In the genomic region with DNA sequence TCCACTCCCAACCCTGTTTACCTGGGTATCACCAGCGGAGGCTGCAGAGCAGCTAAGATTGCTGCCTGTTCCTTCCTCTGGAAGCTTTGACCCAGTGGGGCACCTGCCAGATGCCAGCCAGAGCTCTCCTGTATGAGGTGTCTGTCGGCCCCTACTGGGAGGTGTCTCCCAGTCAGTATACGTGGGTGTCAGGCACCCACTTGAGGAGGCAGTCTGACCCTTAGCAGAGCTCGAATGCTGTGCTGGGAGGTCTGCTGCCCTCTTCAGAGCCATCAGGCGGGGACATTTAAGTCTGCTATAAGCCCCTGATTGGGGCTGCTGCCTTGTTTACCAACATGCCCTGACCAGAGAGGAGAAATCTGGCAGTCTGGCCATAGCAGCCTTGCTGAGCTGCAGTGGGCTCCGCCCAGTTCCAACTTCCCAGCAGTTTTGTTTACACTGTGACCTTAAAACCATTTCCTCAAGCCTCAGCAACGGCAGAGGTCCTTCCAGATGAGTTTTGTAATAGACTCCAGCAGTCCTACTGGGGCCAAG, we compare ENCODE assay signal across 10 cellular contexts. TPM values are rescaled to one million over a fixed set of nuclear protein-coding genes. Genes with fewer than 3 reads are reported as not detected.
DNase-seq lines count a peak whose midpoint lies in the region; ATAC-seq, FAIRE-seq and TF ChIP-seq lines count a peak whose summit lies in the region.
"Not testable (repeated sequence)": the region's sequence is repeated elsewhere in the genome, so short reads cannot be mapped to it uniquely, and the experiment has no call there.
"Had no signal": no experiment of that assay in that cellular context is flagged by ENCODE, and none has a peak within 500 bp of the region (broad histone marks: within the 10 kb centered on the region; RNA-seq: fewer than 3 reads in every experiment).

No MANE protein-coding gene starts in this region.

- ATAC-seq in K562, result peak; percentile 44; the same call in 2 of the 3 replicates

- DNase-seq in KBM-7 (peak; percentile 26), K562 (ENCODE audit: extremely low read depth in 1 of 4, low spot score in 3 of 4) (peak in 2 of 4 experiments; percentile 5 to 20), fibroblast of peridontal ligament (ENCODE audit: extremely low read depth) (peak; percentile 96), kidney (peak; percentile 86), thyroid gland (peak; percentile 63 to 68)
- DNase-seq in RWPE1 (ENCODE audit: low spot score); osteocyte (ENCODE audit: extremely low spot score, unreplicated experiment): not testable (repeated sequence)

- H2AFZ ChIP-seq in K562 (ENCODE audit: low read depth, low read length), result not testable (repeated sequence)

- H3K9me3 Mint-ChIP-seq in osteocyte (ENCODE audit: unreplicated experiment), result not testable (repeated sequence)

- H3K9me1 ChIP-seq in K562 (ENCODE audit: control insufficient read depth, insufficient read depth, low read length), result not testable (repeated sequence)

- H3K4me1 Mint-ChIP-seq in osteocyte (ENCODE audit: unreplicated experiment), result peaks cover 51% of the 10 kb centered on the region

- not testable (repeated sequence) for H3K4me3 ChIP-seq in K562; kidney (ENCODE audit: low read length in 2 of 2); thyroid gland (replicated peaks in 1 of 3)

- not testable (repeated sequence) for TF ChIP-seq POLR2A in K562 (conservative IDR thresholded peaks at IDR 0.05); thyroid gland (IDR thresholded peaks at IDR 0.05)

- H3K9me3 ChIP-seq in K562 (replicated peaks; ENCODE audit: control insufficient read depth, insufficient read depth, low read depth, low read length); kidney (ENCODE audit: control insufficient read depth in 1 of 2, low read length in 2 of 2); thyroid gland: not testable (repeated sequence)

- not testable (repeated sequence) for H3K79me2 ChIP-seq in K562 (ENCODE audit: control insufficient read depth, insufficient read depth, low read length)

- WGBS in K562 (ENCODE audit: insufficient coverage, low coverage, missing lambda C conversion rate), result 5% methylated on average over 7 of the region's 7 CpGs
- WGBS in thyroid gland, 2 donors, result 40 to 49% methylated on average over 6 of the region's 7 CpGs

- not testable (repeated sequence) for TF ChIP-seq EP300 in K562 (IDR thresholded peaks at IDR 0.05; ENCODE audit: low read length)

- H3K27me3 Mint-ChIP-seq in osteocyte (ENCODE audit: unreplicated experiment), result not testable (repeated sequence)

- peaks cover 33 to 59% of the 10 kb centered on the region in 2 experiments for H3K27me3 ChIP-seq in K562 (ENCODE audit: control insufficient read depth in 2 of 2, insufficient read depth in 2 of 2, low read length in 2 of 2)
- not testable (repeated sequence) for H3K27me3 ChIP-seq in thyroid gland

- H3K36me3 Mint-ChIP-seq in osteocyte (ENCODE audit: unreplicated experiment), result not testable (repeated sequence)

- TF ChIP-seq RAD21 in K562 (CRISPR knock-in tag; conservative IDR thresholded peaks at IDR 0.05 in 1 of 2, IDR thresholded peaks at IDR 0.05 in 1 of 2), result 0 out of 4 replicates have a peak, but pooled peaks of 1 of the 2 experiments have one; percentile 5

- H3K9ac ChIP-seq in K562 (ENCODE audit: insufficient read depth in 1 of 2, low read depth in 2 of 2, low read length in 2 of 2); kidney (ENCODE audit: low read length in 2 of 2): not testable (repeated sequence)

- in situ Hi-C loops in KBM-7 (cut with MboI; ENCODE audit: low pct_unique_long_range_greater_than_20kb, low sequenced_read_pairs); K562 (cut with MboI): not testable (repeated sequence)

- not testable (repeated sequence) for H3K4me2 ChIP-seq in K562 (ENCODE audit: insufficient read depth, low read length)

- H4K20me1 ChIP-seq in K562 (replicated peaks; ENCODE audit: control insufficient read depth, insufficient read depth, low read length), result not testable (repeated sequence)

- not testable (repeated sequence) for FAIRE-seq in K562 (lab: Jason Lieb, UNC); kidney (lab: Jason Lieb, UNC)

- not testable (repeated sequence) for BruUV-seq in K562 (replicated peaks; lab: Mats Ljungman, UMichigan)

- POLR2A ChIA-PET in RWPE1 (lab: Yijun Ruan, JAX; ENCODE audit: low non-redundant PET), result not testable (repeated sequence)
- POLR2A ChIA-PET in K562 (lab: Yijun Ruan, JAX), result interaction anchor here (1.4 kb wide), 1 partner anchor 9 kb away, joined by 13 read pairs; no protein-coding TSS in a partner anchor

- H3K36me3 ChIP-seq in K562 (ENCODE audit: control insufficient read depth, insufficient read depth, low read length); kidney (ENCODE audit: control insufficient read depth in 1 of 2, insufficient read depth in 2 of 2, low read length in 2 of 2); thyroid gland: not testable (repeated sequence)

- H3K4me3 Mint-ChIP-seq in osteocyte (ENCODE audit: unreplicated experiment), result not testable (repeated sequence)

- CTCF ChIA-PET in RWPE1 (lab: Yijun Ruan, JAX); K562 (lab: Yijun Ruan, JAX; ENCODE audit: low intra/inter-chr PET ratio): not testable (repeated sequence)

- H3K27ac Mint-ChIP-seq in osteocyte (ENCODE audit: unreplicated experiment), result peak overlapping the region; percentile 92

- not testable (repeated sequence) for H3K4me1 ChIP-seq in K562 (replicated peaks in 1 of 2; ENCODE audit: control insufficient read depth in 2 of 2, insufficient read depth in 2 of 2, low read length in 2 of 2)
- peaks cover 0 to 12% of the 10 kb centered on the region in 2 donors for H3K4me1 ChIP-seq in kidney (ENCODE audit: control insufficient read depth in 1 of 2, insufficient read depth in 1 of 2, low read depth in 1 of 2, low read length in 2 of 2)
- H3K4me1 ChIP-seq in thyroid gland, result peaks cover 9 to 36% of the 10 kb centered on the region in 2 donors

- H3K27ac ChIP-seq in C4-2B (peak overlapping the region; percentile 19), RWPE1 (peak overlapping the region; percentile 100), kidney (ENCODE audit: low read depth in 2 of 2, low read length in 2 of 2) (peak overlapping the region; percentile 36 to 75), thyroid gland (peak overlapping the region; percentile 27 to 65 (median 33))
- H3K27ac ChIP-seq in K562 (ENCODE audit: extremely low read depth, low read depth, low read length), result not testable (repeated sequence)

- 0 out of 2 replicates have a peak, but pooled peaks have one; percentile 4 for TF ChIP-seq CTCF in C4-2B (conservative IDR thresholded peaks at IDR 0.05)
- TF ChIP-seq CTCF in RWPE1 (conservative IDR thresholded peaks at IDR 0.05; ENCODE audit: low read depth); kidney (IDR thresholded peaks at IDR 0.05; ENCODE audit: borderline replicate concordance, extremely low read depth, insufficient read depth); osteocyte (IDR thresholded peaks at IDR 0.05); thyroid gland (IDR thresholded peaks at IDR 0.05): not testable (repeated sequence)
- TF ChIP-seq CTCF in K562 (IDR thresholded peaks at IDR 0.05 in 2 of 3, conservative IDR thresholded peaks at IDR 0.05 in 1 of 3; ENCODE audit: insufficient read depth in 2 of 3, low read depth in 1 of 3, low read length in 3 of 3), result 0 out of 6 replicates have a peak, but pooled peaks of 1 of the 3 experiments have one; percentile 9

- intact Hi-C loops in K562 (cut with micrococcal nuclease); kidney (cut with DNase I); thyroid gland (cut with DNase I): not testable (repeated sequence)

RNA-seq across cellular contexts. Expression of gene RAET1E, which starts 2.8 kb away (rescaled TPM):
- not detected in 2 replicates for total RNA-seq in K562 (2011; cell fraction: chromatin; rRNA removed; ENCODE audit: low replicate concordance)
- total RNA-seq in K562 (2011; cell fraction: nucleolus; rRNA removed), result not detected in 2 replicates
- not detected in 2 replicates for total RNA-seq in K562 (2011; cell fraction: nucleoplasm; rRNA removed)
- total RNA-seq in K562 (2014; rRNA removed) (not detected in 2 replicates), K562 (2014; rRNA removed; fragmentation: Illumina TruSeq; extraction: Trizol) (not detected in 2 replicates), K562 (2015; rRNA removed; fragmentation: Illumina TruSeq; extraction: Trizol) (not detected in 2 replicates), K562 (2021) (not detected in 2 replicates), kidney (1.0 TPM), osteocyte (not detected in 2 replicates), thyroid gland (1 to 10 TPM in 1 of 4 donors, not detected in 3; 1.7 TPM)
- polyA plus RNA-seq in K562 (2011; rRNA removed) (not detected in 2 replicates), K562 (2014; fragmentation: Illumina TruSeq; extraction: Trizol) (not detected in 2 replicates), K562 (2014; fragmentation: Nextera tagmentation; extraction: Ambion mirVana) (not detected), K562 (2014; rRNA removed) (not detected in 2 replicates), kidney (ENCODE audit: insufficient read depth, low read depth, low replicate concordance) (3.1 TPM)
- polyA plus RNA-seq in K562 (2011; cell fraction: cytosol; rRNA removed), result 0.01 and 0.18 TPM in 2 replicates
- polyA plus RNA-seq in K562 (2011; cell fraction: nucleus; rRNA removed), result 0.24 TPM in 1 of 2 replicates, not detected in the other
- not detected in 2 replicates for polyA plus RNA-seq in K562 (2012)
- polyA minus RNA-seq in K562 (2011; rRNA and poly(A)+ RNA removed), result not detected in 2 replicates
- polyA minus RNA-seq in K562 (2011; cell fraction: cytosol; rRNA and poly(A)+ RNA removed), result not detected in 2 replicates
- polyA minus RNA-seq in K562 (2011; cell fraction: nucleus; rRNA and poly(A)+ RNA removed), result 0.11 and 0.13 TPM in 2 replicates
- total RNA-seq: activated CD4-positive, alpha-beta T cell treated with anti-CD3 and anti-CD28 coated beads, Interleukin-2, amount 10 ng/mL, durations not matched to agents 24 days and 14 days; CD4-positive, alpha-beta memory T cell had no signal
- polyA plus RNA-seq: CD4-positive, alpha-beta memory T cell had no signal

RNA-seq across cellular contexts. Expression of gene RAET1G, which starts 27.8 kb away (rescaled TPM):
- not detected in 2 replicates for total RNA-seq in K562 (2011; cell fraction: chromatin; rRNA removed; ENCODE audit: low replicate concordance)
- not detected in 2 replicates for total RNA-seq in K562 (2011; cell fraction: nucleolus; rRNA removed)
- 0.61 TPM in 1 of 2 replicates, not detected in the other for total RNA-seq in K562 (2011; cell fraction: nucleoplasm; rRNA removed)
- not detected in 2 replicates for total RNA-seq in K562 (2014; rRNA removed)
- total RNA-seq in K562 (2014; rRNA removed; fragmentation: Illumina TruSeq; extraction: Trizol), result not detected in 2 replicates
- not detected in 2 replicates for total RNA-seq in K562 (2015; rRNA removed; fragmentation: Illumina TruSeq; extraction: Trizol)
- total RNA-seq in K562 (2021), result not detected in 2 replicates
- polyA plus RNA-seq in K562 (2011; rRNA removed), result 0.11 TPM in 1 of 2 replicates, not detected in the other
- polyA plus RNA-seq in K562 (2011; cell fraction: cytosol; rRNA removed), result 0.13 TPM in 1 of 2 replicates, not detected in the other
- polyA plus RNA-seq in K562 (2011; cell fraction: nucleus; rRNA removed), result 0.16 TPM in 1 of 2 replicates, not detected in the other
- 0.07 TPM in 1 of 2 replicates, not detected in the other for polyA plus RNA-seq in K562 (2012)
- not detected in 2 replicates for polyA plus RNA-seq in K562 (2014; fragmentation: Illumina TruSeq; extraction: Trizol)
- polyA plus RNA-seq in K562 (2014; fragmentation: Nextera tagmentation; extraction: Ambion mirVana), result not detected
- not detected in 2 replicates for polyA plus RNA-seq in K562 (2014; rRNA removed)
- polyA minus RNA-seq in K562 (2011; rRNA and poly(A)+ RNA removed), result not detected in 2 replicates
- polyA minus RNA-seq in K562 (2011; cell fraction: cytosol; rRNA and poly(A)+ RNA removed), result not detected in 2 replicates
- not detected in 2 replicates for polyA minus RNA-seq in K562 (2011; cell fraction: nucleus; rRNA and poly(A)+ RNA removed)
- total RNA-seq in kidney, result 0.41 TPM
- 1.3 TPM for polyA plus RNA-seq in kidney (ENCODE audit: insufficient read depth, low read depth, low replicate concordance)
- total RNA-seq in osteocyte, result 0.55 and 0.73 TPM in 2 replicates
- total RNA-seq in thyroid gland, result 1 to 10 TPM in 2 of 4 donors, under 1 TPM in 1, not detected in 1; 0.59 to 2.0 (median 1.6) TPM
- total RNA-seq: activated CD4-positive, alpha-beta T cell treated with anti-CD3 and anti-CD28 coated beads, Interleukin-2, amount 10 ng/mL, durations not matched to agents 24 days and 14 days; CD4-positive, alpha-beta memory T cell had no signal
- polyA plus RNA-seq: CD4-positive, alpha-beta memory T cell had no signal

RNA-seq across cellular contexts. Expression of gene LRP11, which starts 31.0 kb away (rescaled TPM):
- total RNA-seq in K562 (2011; cell fraction: chromatin; rRNA removed; ENCODE audit: low replicate concordance), result 3.8 and 4.9 TPM in 2 replicates
- 3.8 TPM in 2 replicates for total RNA-seq in K562 (2011; cell fraction: nucleolus; rRNA removed)
- total RNA-seq in K562 (2011; cell fraction: nucleoplasm; rRNA removed), result 3.6 and 5.7 TPM in 2 replicates
- total RNA-seq in K562 (2014; rRNA removed), result 2.2 and 4.6 TPM in 2 replicates
- 2.7 and 3.5 TPM in 2 replicates for total RNA-seq in K562 (2014; rRNA removed; fragmentation: Illumina TruSeq; extraction: Trizol)
- 2.4 and 2.6 TPM in 2 replicates for total RNA-seq in K562 (2015; rRNA removed; fragmentation: Illumina TruSeq; extraction: Trizol)
- total RNA-seq in K562 (2021), result 2.9 and 3.6 TPM in 2 replicates
- polyA plus RNA-seq in K562 (2011; rRNA removed), result 2.6 and 8.2 TPM in 2 replicates
- 3.2 and 7.3 TPM in 2 replicates for polyA plus RNA-seq in K562 (2011; cell fraction: cytosol; rRNA removed)
- polyA plus RNA-seq in K562 (2011; cell fraction: nucleus; rRNA removed), result 1.8 and 5.8 TPM in 2 replicates
- polyA plus RNA-seq in K562 (2012), result 2.6 and 2.7 TPM in 2 replicates
- 1.8 and 3.4 TPM in 2 replicates for polyA plus RNA-seq in K562 (2014; fragmentation: Illumina TruSeq; extraction: Trizol)
- under 1 TPM; 0.51 to 0.94 TPM for polyA plus RNA-seq in K562 (2014; fragmentation: Nextera tagmentation; extraction: Ambion mirVana)
- 2.0 and 2.1 TPM in 2 replicates for polyA plus RNA-seq in K562 (2014; rRNA removed)
- 3.6 and 13.1 TPM in 2 replicates for polyA minus RNA-seq in K562 (2011; rRNA and poly(A)+ RNA removed)
- 3.4 and 9.2 TPM in 2 replicates for polyA minus RNA-seq in K562 (2011; cell fraction: cytosol; rRNA and poly(A)+ RNA removed)
- polyA minus RNA-seq in K562 (2011; cell fraction: nucleus; rRNA and poly(A)+ RNA removed), result 2.2 and 5.2 TPM in 2 replicates
- 34.0 TPM for total RNA-seq in kidney
- polyA plus RNA-seq in kidney (ENCODE audit: insufficient read depth, low read depth, low replicate concordance), result 22.1 TPM
- 59.6 and 75.2 TPM in 2 replicates for total RNA-seq in osteocyte
- 10 to 100 TPM; 39.4 to 76.8 (median 57.2) TPM for total RNA-seq in thyroid gland

RNA-seq across cellular contexts. Expression of gene ULBP2, which starts 46.7 kb away (rescaled TPM):
- total RNA-seq in K562 (2011; cell fraction: chromatin; rRNA removed; ENCODE audit: low replicate concordance), result 6.3 and 10.4 TPM in 2 replicates
- 8.3 and 12.7 TPM in 2 replicates for total RNA-seq in K562 (2011; cell fraction: nucleolus; rRNA removed)
- total RNA-seq in K562 (2011; cell fraction: nucleoplasm; rRNA removed), result 13.1 and 13.4 TPM in 2 replicates
- 0.50 and 0.57 TPM in 2 replicates for total RNA-seq in K562 (2014; rRNA removed)
- 0.96 and 1.2 TPM in 2 replicates for total RNA-seq in K562 (2014; rRNA removed; fragmentation: Illumina TruSeq; extraction: Trizol)
- total RNA-seq in K562 (2015; rRNA removed; fragmentation: Illumina TruSeq; extraction: Trizol), result 0.60 and 0.83 TPM in 2 replicates
- 0.78 and 1.2 TPM in 2 replicates for total RNA-seq in K562 (2021)
- 2.7 and 5.3 TPM in 2 replicates for polyA plus RNA-seq in K562 (2011; rRNA removed)
- 2.6 and 5.2 TPM in 2 replicates for polyA plus RNA-seq in K562 (2011; cell fraction: cytosol; rRNA removed)
- 1.4 and 3.5 TPM in 2 replicates for polyA plus RNA-seq in K562 (2011; cell fraction: nucleus; rRNA removed)
- polyA plus RNA-seq in K562 (2012), result 1.2 and 4.7 TPM in 2 replicates
- 1.8 and 2.4 TPM in 2 replicates for polyA plus RNA-seq in K562 (2014; fragmentation: Illumina TruSeq; extraction: Trizol)
- 1 to 10 TPM; 3.2 to 4.1 TPM for polyA plus RNA-seq in K562 (2014; fragmentation: Nextera tagmentation; extraction: Ambion mirVana)
- polyA plus RNA-seq in K562 (2014; rRNA removed), result 1.1 TPM in 2 replicates
- polyA minus RNA-seq in K562 (2011; rRNA and poly(A)+ RNA removed), result 1.4 and 2.9 TPM in 2 replicates
- 0.86 TPM in 1 of 2 replicates, not detected in the other for polyA minus RNA-seq in K562 (2011; cell fraction: cytosol; rRNA and poly(A)+ RNA removed)
- polyA minus RNA-seq in K562 (2011; cell fraction: nucleus; rRNA and poly(A)+ RNA removed), result 0.22 and 0.27 TPM in 2 replicates
- total RNA-seq in kidney, result 1.3 TPM
- polyA plus RNA-seq in kidney (ENCODE audit: insufficient read depth, low read depth, low replicate concordance), result 2.5 TPM
- 2.1 and 2.9 TPM in 2 replicates for total RNA-seq in osteocyte
- total RNA-seq in thyroid gland, result 1 to 10 TPM in 1 of 4 donors, under 1 TPM in 1, not detected in 2; 0.78 to 1.5 TPM
- total RNA-seq: CD4-positive, alpha-beta memory T cell had no signal
